In the genomic region with DNA sequence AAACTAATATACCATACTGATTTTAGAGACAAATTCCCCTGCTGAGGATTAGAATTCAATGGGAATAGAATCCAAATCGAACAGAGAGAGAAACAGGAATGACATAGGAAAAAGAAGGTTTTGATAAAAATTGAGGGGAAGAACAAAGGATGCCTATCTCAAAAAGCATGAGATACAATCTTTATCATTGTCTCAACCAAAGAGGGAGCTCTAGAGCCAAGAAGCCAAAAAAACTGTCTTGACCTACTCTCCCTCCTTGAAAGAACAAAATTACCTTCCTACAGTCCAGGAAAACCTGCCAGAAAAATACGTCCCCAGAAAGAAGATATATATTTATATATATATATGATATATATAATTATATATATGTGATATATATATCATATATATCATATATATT, we compare ENCODE assay signal across 15 cellular contexts. TPM values are rescaled to one million over a fixed set of nuclear protein-coding genes. Genes with fewer than 3 reads are reported as not detected.
DNase-seq lines count a peak whose midpoint lies in the region; ATAC-seq, FAIRE-seq and TF ChIP-seq lines count a peak whose summit lies in the region.
"Had no signal": no experiment of that assay in that cellular context is flagged by ENCODE, and none has a peak within 500 bp of the region (broad histone marks: within the 10 kb centered on the region; RNA-seq: fewer than 3 reads in every experiment).

No MANE protein-coding gene starts in this region.

- H3K27ac ChIP-seq in brain microvascular endothelial cell, result no peak overlapping the region
- H3K27ac ChIP-seq: neutrophil had no signal

- no peak overlapping the region for H3K4me3 ChIP-seq in brain microvascular endothelial cell (ENCODE audit: low read depth, low read length)

- ATAC-seq in HG02884 (IDR thresholded peaks at IDR 0.05; ENCODE audit: unreplicated experiment), result no peak
- ATAC-seq: left ventricle myocardium superior had no signal

- TF ChIP-seq CTCF in brain microvascular endothelial cell (IDR thresholded peaks at IDR 0.05; ENCODE audit: low read depth, low read length, missing control alignments), result peak; percentile 22

- H3K36me3 ChIP-seq in brain microvascular endothelial cell (replicated peaks), result no peaks in the 10 kb centered on the region
- H3K36me3 ChIP-seq: neutrophil had no signal

- no peaks in the 10 kb centered on the region for H3K27me3 ChIP-seq in brain microvascular endothelial cell (replicated peaks)

- DNase-seq in ACHN, result peak; percentile 5
- no peak for DNase-seq in GM12891 (ENCODE audit: insufficient read length, low spot score)
- peak; percentile 32 to 33 for DNase-seq in Kasumi-1 (lab: John Stamatoyannopoulos, UW)
- DNase-seq in brain microvascular endothelial cell, result no peak
- DNase-seq in NCI-H1092 treated with DMSO at 0.1 percent for 48 hours (lab: John Stamatoyannopoulos, UW), result no peak
- DNase-seq in NCI-H446 (lab: John Stamatoyannopoulos, UW), result no peak
- no peak for DNase-seq in frontal cortex (ENCODE audit: low spot score in 2 of 2)
- DNase-seq: activated CD4-positive, alpha-beta T cell treated with anti-CD3 and anti-CD28 coated beads, Interleukin-2, amount 50 U/mL, for 48 hours; activated naive CD4-positive, alpha-beta T cell treated with anti-CD3 and anti-CD28 coated beads, Interleukin-2, amount 50 U/mL, for 16 hours; HFFc6; left ventricle myocardium superior; NCI-H510A treated with DMSO at 0.1 percent for 48 hours; stimulated activated CD8-positive, alpha-beta memory T cell treated with anti-CD3 and anti-CD28 coated beads, Interleukin-4, amount 100 ng/mL, for 48 hours had no signal

- FAIRE-seq in GM12891 (lab: Jason Lieb, UNC), result peak; percentile 73
- FAIRE-seq in frontal cortex (lab: Jason Lieb, UNC), result no peak

- no peak for TF ChIP-seq POLR2A in GM12891 (IDR thresholded peaks at IDR 0.05; ENCODE audit: low read depth, low read length)

- in situ Hi-C loops in ACHN (cut with HindIII; ENCODE audit: low pct_ligation_motif_present, low pct_unique_long_range_greater_than_20kb, low sequenced_read_pairs), result no loop called here
- in situ Hi-C loops in brain microvascular endothelial cell (cut with HindIII; ENCODE audit: low pct_ligation_motif_present, low sequenced_read_pairs), result no loop called here

TF ChIP-seq in GM12891, 5 proteins besides CTCF, POLR2A, EP300 and RAD21:
- no peak for TF ChIP-seq SPI1 (IDR thresholded peaks at IDR 0.05; ENCODE audit: low read depth, low read length)
- TF ChIP-seq PAX5 (IDR thresholded peaks at IDR 0.05; ENCODE audit: insufficient read depth, low read length, severe bottlenecking), result no peak
- TF ChIP-seq TAF1 (IDR thresholded peaks at IDR 0.05; ENCODE audit: low read depth, low read length), result no peak
- TF ChIP-seq POU2F2 (IDR thresholded peaks at IDR 0.05; ENCODE audit: low read depth, low read length), result no peak
- no peak for TF ChIP-seq POLR2AphosphoS5 (IDR thresholded peaks at IDR 0.05; ENCODE audit: low read depth, low read length)

RNA-seq across cellular contexts. Expression of a gene that starts 39.2 kb away (rescaled TPM):
- 2.8 TPM for polyA plus RNA-seq in GM12891 (2012; ENCODE audit: low read depth, missing spikeins)
- 42.8 TPM for total RNA-seq in frontal cortex

Comparison
In these comparisons a context has a peak if more than half of its experiments do, and no peak if none do; other contexts are left out.
1. DNase-seq: peak in ACHN (single experiment) and Kasumi-1 (2 of 2); none in GM12891 (single experiment), brain microvascular endothelial cell (single experiment), NCI-H1092 treated with DMSO at 0.1 percent for 48 hours (single experiment), NCI-H446 (0 of 2) and frontal cortex (0 of 2).